ENCODE assay signal across 1 cellular context in the genomic region with DNA sequence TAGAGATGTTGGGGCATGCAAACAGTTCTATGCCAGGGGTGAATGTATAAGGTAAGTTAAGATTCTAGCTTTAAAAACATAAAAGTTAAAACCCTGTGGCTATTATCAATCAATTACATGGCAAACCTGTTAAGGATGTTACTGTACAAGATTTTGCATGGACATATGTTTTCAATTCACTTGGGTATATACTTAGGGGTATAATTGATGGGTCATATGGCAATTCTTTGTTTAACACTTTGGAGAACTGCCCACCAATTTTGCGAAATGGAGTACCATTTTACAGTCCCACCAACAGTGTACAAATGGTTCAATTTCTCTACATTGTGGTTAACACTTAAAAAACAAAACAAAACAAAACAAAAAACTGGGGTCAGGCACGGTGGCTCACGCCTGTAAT.
TF ChIP-seq lines count a peak whose summit lies in the region.

No MANE protein-coding gene starts in this region.

TF ChIP-seq in HepG2, 621 proteins besides CTCF, POLR2A, EP300 and RAD21 (continued from another document):
- TF ChIP-seq ZNF670 (CRISPR knock-in tag; IDR thresholded peaks at IDR 0.05; ENCODE audit: borderline replicate concordance) (no peak), PHF20 (CRISPR knock-in tag; IDR thresholded peaks at IDR 0.05) (no peak), FOSL1 (CRISPR knock-in tag; IDR thresholded peaks at IDR 0.05; ENCODE audit: borderline replicate concordance) (no peak), MAZ (IDR thresholded peaks at IDR 0.05; ENCODE audit: borderline replicate concordance, low read depth, low read length) (no peak), MAZ (CRISPR knock-in tag; IDR thresholded peaks at IDR 0.05; ENCODE audit: low read depth) (no peak), MED1 (CRISPR knock-in tag; IDR thresholded peaks at IDR 0.05) (no peak), KAT7 (CRISPR knock-in tag; IDR thresholded peaks at IDR 0.05; ENCODE audit: borderline replicate concordance) (no peak), FOXJ3 (CRISPR knock-in tag; IDR thresholded peaks at IDR 0.05; ENCODE audit: borderline replicate concordance) (no peak), DR1 (CRISPR knock-in tag; IDR thresholded peaks at IDR 0.05) (no peak), ZNF331 (CRISPR knock-in tag; IDR thresholded peaks at IDR 0.05) (no peak), U2AF2 (IDR thresholded peaks at IDR 0.05; ENCODE audit: low read depth, low read length) (no peak), SNAPC2 (CRISPR knock-in tag; IDR thresholded peaks at IDR 0.05) (no peak), ZMYM4 (CRISPR knock-in tag; IDR thresholded peaks at IDR 0.05) (no peak), SMAD1 (CRISPR knock-in tag; IDR thresholded peaks at IDR 0.05; ENCODE audit: borderline replicate concordance, low read depth) (no peak)
